In the genomic region with DNA sequence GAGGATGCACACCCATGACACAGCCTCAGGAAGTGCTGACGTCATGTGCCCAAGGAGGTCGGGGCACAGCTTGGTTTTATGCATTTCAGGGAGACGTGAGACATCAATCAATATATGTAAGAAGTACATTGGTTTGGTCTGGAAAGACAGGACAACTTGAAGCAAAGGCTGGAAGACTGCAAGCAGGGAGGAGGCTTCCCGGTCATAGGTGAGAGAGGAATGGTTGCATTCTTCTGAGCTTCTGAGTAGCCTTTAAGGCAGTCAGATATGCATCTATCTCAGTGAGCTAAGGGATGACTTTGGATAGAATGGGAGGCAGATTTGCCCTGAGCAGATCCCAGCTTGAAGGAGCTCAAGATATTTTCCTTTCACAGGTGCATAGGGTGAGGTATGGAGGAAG, we compare ENCODE assay signal across 19 cellular contexts.
"Had no signal": no experiment of that assay in that cellular context is flagged by ENCODE, and none has a peak within 500 bp of the region (broad histone marks: within the 10 kb centered on the region; RNA-seq: fewer than 3 reads in every experiment).

No MANE protein-coding gene starts in this region.

- H3K27me3 ChIP-seq: esophagus squamous epithelium, pancreas, right lobe of liver, tibial nerve, upper lobe of right lung, vagina had no signal

- FAIRE-seq: endothelial cell of umbilical vein, keratinocyte, pancreas had no signal

- ATAC-seq: left ventricle myocardium superior; lower lobe of right lung; natural killer cell; pancreas; right lobe of liver; stimulated activated naive B cell treated with anti-CD40 and anti-IgM and Interleukin-4, amounts not matched to agents 10 μg/mL and 1 μg/mL and 100 μg/mL, for 72 hours; upper lobe of right lung had no signal

- H3K4me1 ChIP-seq: esophagus squamous epithelium, lower lobe of right lung, pancreas, right lobe of liver, tibial nerve, upper lobe of right lung, vagina had no signal

- H3K36me3 ChIP-seq: lower lobe of right lung, pancreas, right lobe of liver, thoracic aorta, upper lobe of right lung, vagina had no signal

- H3K4me3 ChIP-seq: esophagus squamous epithelium, lower lobe of right lung, pancreas, right lobe of liver, thoracic aorta, tibial nerve, upper lobe of right lung, vagina had no signal

- DNase-seq: cerebellar nuclear complex; effector CD8-positive, alpha-beta T cell; esophagus squamous epithelium; foreskin melanocyte; left ventricle myocardium superior; lower lobe of right lung; natural killer cell; occipital lobe; pancreas; right lobe of liver; stimulated activated CD4-positive, alpha-beta T cell treated with anti-CD3 and anti-CD28 coated beads, Interleukin-2, amount 100 ng/mL, for 24 hours; stimulated activated CD4-positive, alpha-beta T cell treated with anti-CD3 and anti-CD28 coated beads, Interleukin-4, amount 100 ng/mL, for 24 hours; stimulated activated naive B cell treated with anti-CD40 and anti-IgM and Interleukin-4, amounts not matched to agents 10 μg/mL and 1 μg/mL and 100 μg/mL, for 72 hours; upper lobe of right lung had no signal

- H3K9me3 ChIP-seq: lower lobe of right lung, pancreas, right lobe of liver, thoracic aorta, upper lobe of right lung, vagina had no signal

- H3K27ac ChIP-seq: esophagus squamous epithelium, lower lobe of right lung, pancreas, right lobe of liver, thoracic aorta, tibial nerve, upper lobe of right lung, vagina had no signal
